1 cellular context compared by ENCODE assay signal in the genomic region with DNA sequence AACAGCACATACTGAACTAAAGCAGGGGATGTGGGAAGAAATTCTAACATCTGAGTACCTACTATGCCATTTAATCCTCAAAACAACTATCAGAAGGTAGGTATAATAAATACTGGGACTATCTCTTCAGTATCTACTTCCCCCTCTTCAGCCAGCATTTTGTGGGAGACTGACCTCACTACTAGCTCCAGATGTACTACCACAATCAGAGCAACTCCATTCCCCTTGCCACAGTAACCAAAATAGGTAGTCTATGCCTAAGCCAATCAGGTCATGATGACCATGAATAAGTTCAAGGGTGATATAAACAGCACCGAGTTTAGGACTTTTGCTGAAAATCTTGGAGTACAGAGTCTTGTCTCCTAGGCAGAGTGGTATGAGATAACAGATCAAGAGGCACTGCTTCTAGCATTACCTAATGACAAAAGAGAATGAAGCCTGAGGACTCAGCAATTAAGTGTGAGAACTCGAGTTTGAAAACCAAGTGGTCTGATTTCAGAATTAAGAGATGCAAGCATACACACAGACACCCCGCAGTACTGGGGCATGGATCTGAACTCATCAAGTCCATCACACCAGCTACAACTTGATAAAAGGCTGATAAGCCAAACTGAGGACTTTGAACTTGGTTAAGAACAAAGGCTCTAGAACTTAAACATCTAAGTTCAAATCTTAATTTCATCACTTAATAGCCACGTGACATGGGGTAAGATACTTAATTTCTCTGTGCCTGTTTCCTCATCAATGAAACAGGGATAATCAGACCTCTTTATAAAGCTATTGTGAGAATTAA.
TF ChIP-seq lines count a peak whose summit lies in the region.

No MANE protein-coding gene starts in this region.

TF ChIP-seq in IMR-90, 13 proteins besides CTCF, POLR2A, EP300 and RAD21:
- no peak for TF ChIP-seq MAFK (IDR thresholded peaks at IDR 0.05; ENCODE audit: low read depth, low read length)
- no peak for TF ChIP-seq FOS (IDR thresholded peaks at IDR 0.05; ENCODE audit: low read depth, low read length)
- no peak for TF ChIP-seq CEBPB (IDR thresholded peaks at IDR 0.05; ENCODE audit: low read depth, low read length)
- TF ChIP-seq, protein P1, sequence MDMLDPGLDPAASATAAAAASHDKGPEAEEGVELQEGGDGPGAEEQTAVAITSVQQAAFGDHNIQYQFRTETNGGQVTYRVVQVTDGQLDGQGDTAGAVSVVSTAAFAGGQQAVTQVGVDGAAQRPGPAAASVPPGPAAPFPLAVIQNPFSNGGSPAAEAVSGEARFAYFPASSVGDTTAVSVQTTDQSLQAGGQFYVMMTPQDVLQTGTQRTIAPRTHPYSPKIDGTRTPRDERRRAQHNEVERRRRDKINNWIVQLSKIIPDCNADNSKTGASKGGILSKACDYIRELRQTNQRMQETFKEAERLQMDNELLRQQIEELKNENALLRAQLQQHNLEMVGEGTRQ (IDR thresholded peaks at IDR 0.05; ENCODE audit: low read depth, low read length): no peak
- TF ChIP-seq RFX5 (IDR thresholded peaks at IDR 0.05; ENCODE audit: low read depth, low read length): no peak
- TF ChIP-seq RCOR1 (IDR thresholded peaks at IDR 0.05; ENCODE audit: insufficient replicate concordance, low read length): no peak
- TF ChIP-seq BHLHE40 (IDR thresholded peaks at IDR 0.05; ENCODE audit: low read depth, low read length): no peak
- TF ChIP-seq SMC3 (IDR thresholded peaks at IDR 0.05; ENCODE audit: low read depth, low read length): no peak
- TF ChIP-seq CHD1 (IDR thresholded peaks at IDR 0.05; ENCODE audit: low read depth, low read length): no peak
- TF ChIP-seq MAZ (IDR thresholded peaks at IDR 0.05; ENCODE audit: borderline replicate concordance, low read depth, low read length): no peak
- TF ChIP-seq MXI1 (IDR thresholded peaks at IDR 0.05; ENCODE audit: borderline replicate concordance, low read depth, low read length): no peak
- TF ChIP-seq NFE2L2 (IDR thresholded peaks at IDR 0.05; ENCODE audit: low read depth, low read length): no peak
